8 cellular contexts compared by ENCODE assay signal in genomic region chr18:623760-624620, GRCh38. TPM values are rescaled to one million over a fixed set of nuclear protein-coding genes. Genes with fewer than 3 reads are reported as not detected.
DNase-seq lines count a peak whose midpoint lies in the region; ATAC-seq and TF ChIP-seq lines count a peak whose summit lies in the region.

No MANE protein-coding gene starts in this region.

- no peak for TF ChIP-seq POLR2A in esophagus muscularis mucosa (IDR thresholded peaks at IDR 0.05; ENCODE audit: low read depth)

- H3K79me2 ChIP-seq in OCI-LY7 (ENCODE audit: insufficient read depth, low read depth, low read length): no peaks in the 10 kb centered on the region

- H3K27ac ChIP-seq in OCI-LY7 (ENCODE audit: low read depth, low read length, poor library complexity, severe bottlenecking): no peak overlapping the region
- H3K27ac ChIP-seq in esophagus muscularis mucosa (replicated peaks in 1 of 4): no peak overlapping the region

- intact Hi-C loops in OCI-LY7 (cut with micrococcal nuclease; ENCODE audit: unreplicated experiment): loop anchor here (1.0 kb wide), 1 partner anchor 207 kb away; no protein-coding TSS in a partner anchor
- intact Hi-C loops in esophagus muscularis mucosa (cut with DNase I): loop anchor here (2.0 to 10.0 kb wide), 3 partner anchors 81 to 215 kb away; no protein-coding TSS in a partner anchor

- 61% methylated on average over 10 of the region's 11 CpGs for WGBS in esophagus muscularis mucosa

- H3K9me3 ChIP-seq in OCI-LY7 (ENCODE audit: low read length) (no peaks in the 10 kb centered on the region), esophagus muscularis mucosa (no peaks in the 10 kb centered on the region)

- POLR2A ChIA-PET in OCI-LY7 (lab: Charles Lee): interaction anchor here (1.3 kb wide), 1 partner anchor 18 kb away, joined by 3 read pairs; no protein-coding TSS in a partner anchor

- H3K4me1 ChIP-seq in OCI-LY7 (ENCODE audit: insufficient read depth, low read length, poor library complexity, severe bottlenecking): no peaks in the 10 kb centered on the region
- peaks cover 0 to 21% (median 10%) of the 10 kb centered on the region in 4 donors for H3K4me1 ChIP-seq in esophagus muscularis mucosa

- no TSS peak for BruUV-seq in OCI-LY7 (replicated peaks; lab: Mats Ljungman, UMichigan)

- H3K36me3 ChIP-seq in OCI-LY7 (ENCODE audit: insufficient read depth, low read length) (no peaks in the 10 kb centered on the region), esophagus muscularis mucosa (no peaks in the 10 kb centered on the region)

- no peaks in the 10 kb centered on the region for H3K36me3 Mint-ChIP-seq in natural killer cell treated with Interleukin-12 subunit alpha and Interleukin-12 subunit beta and Interleukin-15 and Interleukin-18, amount 100 ng/mL, for 72 hours

- DNase-seq in OCI-LY7 (ENCODE audit: low spot score): peak; percentile 66
- DNase-seq in activated T-cell treated with anti-CD3 and anti-CD28 coated beads for 1 hour (ENCODE audit: low read depth): peak; percentile 42
- no peak for DNase-seq in esophagus muscularis mucosa (ENCODE audit: extremely low spot score)
- no peak for DNase-seq in natural killer cell treated with Interleukin-12 subunit alpha and Interleukin-12 subunit beta and Interleukin-15 and Interleukin-18, amount 100 ng/mL, for 72 hours (ENCODE audit: low spot score)
- peak; percentile 42 for DNase-seq in stimulated activated naive CD4-positive, alpha-beta T cell treated with Interleukin-2 at 50 U/mL for 16 hours (lab: John Stamatoyannopoulos, UW)

- H3K4me2 ChIP-seq in OCI-LY7 (ENCODE audit: low read length): no peak overlapping the region

- CTCF ChIA-PET in OCI-LY7 (lab: Charles Lee; ENCODE audit: unreplicated experiment): interaction anchor here (0.6 to 1.5 kb wide), 2 partner anchors 206 to 208 kb away, joined by 3 to 5 read pairs; no protein-coding TSS in a partner anchor

- TF ChIP-seq EP300 in esophagus muscularis mucosa (IDR thresholded peaks at IDR 0.05): no peak

- peak; percentile 62; the same call in 1 of the 2 replicates for TF ChIP-seq CTCF in GM12874 (IDR thresholded peaks at IDR 0.05; ENCODE audit: insufficient read depth, low read depth, low read length)
- TF ChIP-seq CTCF in OCI-LY7 (conservative IDR thresholded peaks at IDR 0.05; ENCODE audit: low read length): peak; percentile 77
- TF ChIP-seq CTCF in esophagus muscularis mucosa (IDR thresholded peaks at IDR 0.05): peak; percentile 58 to 86 (median 69)

- no peak overlapping the region for H3K4me3 Mint-ChIP-seq in natural killer cell treated with Interleukin-12 subunit alpha and Interleukin-12 subunit beta and Interleukin-15 and Interleukin-18, amount 100 ng/mL, for 72 hours

- no peak overlapping the region for H3K27ac Mint-ChIP-seq in natural killer cell treated with Interleukin-12 subunit alpha and Interleukin-12 subunit beta and Interleukin-15 and Interleukin-18, amount 100 ng/mL, for 72 hours

- peaks cover 13% of the 10 kb centered on the region in 2 donors for H3K27me3 Mint-ChIP-seq in natural killer cell treated with Interleukin-12 subunit alpha and Interleukin-12 subunit beta and Interleukin-15 and Interleukin-18, amount 100 ng/mL, for 72 hours

- H3K4me3 ChIP-seq in OCI-LY7 (ENCODE audit: low read depth, low read length, poor library complexity, severe bottlenecking) (no peak overlapping the region), esophagus muscularis mucosa (no peak overlapping the region)

- no peaks in the 10 kb centered on the region for H3K9me2 ChIP-seq in OCI-LY7 (ENCODE audit: insufficient read depth, low read length)

- H3K4me1 Mint-ChIP-seq in natural killer cell treated with Interleukin-12 subunit alpha and Interleukin-12 subunit beta and Interleukin-15 and Interleukin-18, amount 100 ng/mL, for 72 hours (ENCODE audit: low read depth in 2 of 2): no peaks in the 10 kb centered on the region

- H4K20me1 ChIP-seq in OCI-LY7 (ENCODE audit: insufficient read depth, low read length): no peaks in the 10 kb centered on the region

- ATAC-seq in HG03460 (IDR thresholded peaks at IDR 0.05; ENCODE audit: unreplicated experiment): peak; percentile 68
- peak; percentile 70 to 71 for ATAC-seq in natural killer cell treated with Interleukin-12 subunit alpha and Interleukin-12 subunit beta and Interleukin-15 and Interleukin-18, amount 100 ng/mL, for 72 hours
- ATAC-seq in GM19395 (IDR thresholded peaks at IDR 0.05; ENCODE audit: unreplicated experiment): no peak

- H3K27me3 ChIP-seq in esophagus muscularis mucosa: no peaks in the 10 kb centered on the region

- H3K9me3 Mint-ChIP-seq in natural killer cell treated with Interleukin-12 subunit alpha and Interleukin-12 subunit beta and Interleukin-15 and Interleukin-18, amount 100 ng/mL, for 72 hours: no peaks in the 10 kb centered on the region

- H2AFZ ChIP-seq in OCI-LY7 (ENCODE audit: low read length): no peak overlapping the region

RNA-seq across cellular contexts. Expression of gene CLUL1, which starts 27.2 kb away (rescaled TPM):
- total RNA-seq in OCI-LY7 (2014; rRNA removed; shearing (Covaris generic)): not detected in 2 replicates
- total RNA-seq in OCI-LY7 (2022) (not detected in 2 replicates), esophagus muscularis mucosa (1 to 10 TPM in 1 of 4 donors, under 1 TPM in 1, not detected in 2; 0.97 to 2.5 TPM)
- total RNA-seq in natural killer cell treated with Interleukin-12 subunit alpha and Interleukin-12 subunit beta and Interleukin-15 and Interleukin-18, amount 100 ng/mL, for 72 hours: not detected

RNA-seq across cellular contexts. Expression of gene TYMS, which starts 33.5 kb away (rescaled TPM):
- total RNA-seq in OCI-LY7 (2014; rRNA removed; shearing (Covaris generic)): 86.2 and 90.7 TPM in 2 replicates
- 196 and 210 TPM in 2 replicates for total RNA-seq in OCI-LY7 (2022)
- total RNA-seq in esophagus muscularis mucosa: 1 to 10 TPM in 3 of 4 donors, under 1 TPM in 1; 0.42 to 3.8 (median 2.2) TPM
- total RNA-seq in natural killer cell treated with Interleukin-12 subunit alpha and Interleukin-12 subunit beta and Interleukin-15 and Interleukin-18, amount 100 ng/mL, for 72 hours: 100 to 1,000 TPM; 180 to 276 TPM

RNA-seq across cellular contexts. Expression of gene CETN1, which starts 43.8 kb away (rescaled TPM):
- not detected in 2 replicates for total RNA-seq in OCI-LY7 (2014; rRNA removed; shearing (Covaris generic))
- total RNA-seq in OCI-LY7 (2022) (not detected in 2 replicates), esophagus muscularis mucosa (not detected)
- total RNA-seq in natural killer cell treated with Interleukin-12 subunit alpha and Interleukin-12 subunit beta and Interleukin-15 and Interleukin-18, amount 100 ng/mL, for 72 hours: not detected

Comparison
In these comparisons a context has a peak if more than half of its experiments do, and no peak if none do; other contexts are left out.
1. DNase-seq: peak in OCI-LY7 (single experiment), activated T-cell treated with anti-CD3 and anti-CD28 coated beads for 1 hour (single experiment) and stimulated activated naive CD4-positive, alpha-beta T cell treated with Interleukin-2 at 50 U/mL for 16 hours (single experiment); none in esophagus muscularis mucosa (single experiment) and natural killer cell treated with Interleukin-12 subunit alpha and Interleukin-12 subunit beta and Interleukin-15 and Interleukin-18, amount 100 ng/mL, for 72 hours (single experiment).
2. RNA of gene TYMS, which starts 33.5 kb away (total RNA-seq): 180 to 276 TPM in natural killer cell treated with Interleukin-12 subunit alpha and Interleukin-12 subunit beta and Interleukin-15 and Interleukin-18, amount 100 ng/mL, for 72 hours and 86.2 to 210 TPM in OCI-LY7; 0.42 to 3.8 TPM in esophagus muscularis mucosa; every median in the first group is over 10 times any median in the second.
3. Peak in every context shown above with its lines, with median percentiles within 50 percentile points of each other: CTCF ChIP-seq.